Comparison of ENCODE assay signal across 10 cellular contexts in genomic region chr15:42584031-42584765, GRCh38. TPM values are rescaled to one million over a fixed set of nuclear protein-coding genes. Genes with fewer than 3 reads are reported as not detected.
DNase-seq lines count a peak whose midpoint lies in the region; ATAC-seq lines count a peak whose summit lies in the region.
"Had no signal": no experiment of that assay in that cellular context is flagged by ENCODE, and none has a peak within 500 bp of the region (broad histone marks: within the 10 kb centered on the region; RNA-seq: fewer than 3 reads in every experiment).

No MANE protein-coding gene starts in this region.

- no peak overlapping the region for H3K27ac Mint-ChIP-seq in natural killer cell treated with Interleukin-12 subunit alpha and Interleukin-12 subunit beta and Interleukin-15 and Interleukin-18, amount 100 ng/mL, for 72 hours

- H3K9me3 Mint-ChIP-seq in natural killer cell treated with Interleukin-12 subunit alpha and Interleukin-12 subunit beta and Interleukin-15 and Interleukin-18, amount 100 ng/mL, for 72 hours = no peaks in the 10 kb centered on the region

- peak overlapping the region; percentile 76 for H3K27ac ChIP-seq in HUES48 (ENCODE audit: low read depth, low read length)

- peaks cover 21 to 28% of the 10 kb centered on the region in 2 donors for H3K4me1 Mint-ChIP-seq in natural killer cell treated with Interleukin-12 subunit alpha and Interleukin-12 subunit beta and Interleukin-15 and Interleukin-18, amount 100 ng/mL, for 72 hours (ENCODE audit: low read depth in 2 of 2)

- H3K36me3 Mint-ChIP-seq in natural killer cell treated with Interleukin-12 subunit alpha and Interleukin-12 subunit beta and Interleukin-15 and Interleukin-18, amount 100 ng/mL, for 72 hours = peaks cover 4% of the 10 kb centered on the region

- peak overlapping the region; percentile 14; the same call in 1 of the 2 replicates for H3K4me3 ChIP-seq in HUES48 (ENCODE audit: low read depth, low read length)

- peaks cover 31% of the 10 kb centered on the region for H3K4me1 ChIP-seq in HUES48 (ENCODE audit: control insufficient read depth, insufficient read depth, low read length)

- H3K9me3 ChIP-seq in HUES48 (ENCODE audit: control insufficient read depth, insufficient read depth, low read length) = no peaks in the 10 kb centered on the region

- ATAC-seq in natural killer cell treated with Interleukin-12 subunit alpha and Interleukin-12 subunit beta and Interleukin-15 and Interleukin-18, amount 100 ng/mL, for 72 hours = no peak

- H3K27me3 ChIP-seq in HUES48 (ENCODE audit: control insufficient read depth, insufficient read depth, low read length) = peaks cover 21% of the 10 kb centered on the region

- H3K4me3 Mint-ChIP-seq in natural killer cell treated with Interleukin-12 subunit alpha and Interleukin-12 subunit beta and Interleukin-15 and Interleukin-18, amount 100 ng/mL, for 72 hours = no peak overlapping the region

- peak overlapping the region; percentile 30; the same call in 1 of the 2 replicates for H3K9ac ChIP-seq in HUES48 (ENCODE audit: low read depth, low read length)

- H3K27me3 Mint-ChIP-seq in natural killer cell treated with Interleukin-12 subunit alpha and Interleukin-12 subunit beta and Interleukin-15 and Interleukin-18, amount 100 ng/mL, for 72 hours = no peaks in the 10 kb centered on the region

- H3K36me3 ChIP-seq in HUES48 (ENCODE audit: control insufficient read depth, insufficient read depth, low read length) = peaks cover 4% of the 10 kb centered on the region; the same call in 1 of the 2 replicates

- DNase-seq in amniotic epithelial cell (ENCODE audit: low read depth) = peak; percentile 56
- DNase-seq in inferior parietal cortex (ENCODE audit: extremely low spot score) = peak; percentile 70
- peak; percentile 83 for DNase-seq in superior temporal gyrus (ENCODE audit: extremely low spot score)
- no peak for DNase-seq in occipital lobe (lab: John Stamatoyannopoulos, UW)
- no peak for DNase-seq in natural killer cell treated with Interleukin-12 subunit alpha and Interleukin-12 subunit beta and Interleukin-15 and Interleukin-18, amount 100 ng/mL, for 72 hours (ENCODE audit: low spot score)
- no peak for DNase-seq in DMS153 treated with DMSO at 0.1 percent for 48 hours (lab: John Stamatoyannopoulos, UW; ENCODE audit: unreplicated experiment)
- DNase-seq: activated T-cell treated with anti-CD3 and anti-CD28 coated beads, Interleukin-2, amount 50 U/mL, for 1 hour; MV-4-11; T-helper 9 cell had no signal

RNA-seq across cellular contexts. Expression of gene STARD9, which starts 8.8 kb away (rescaled TPM):
- total RNA-seq in occipital lobe = 5.1 TPM
- 10 to 100 TPM in 1 of 2 donors, 1 to 10 TPM in 1; 8.9 to 22.6 TPM for total RNA-seq in natural killer cell treated with Interleukin-12 subunit alpha and Interleukin-12 subunit beta and Interleukin-15 and Interleukin-18, amount 100 ng/mL, for 72 hours

RNA-seq across cellular contexts. Expression of gene HAUS2, which starts 35.6 kb away (rescaled TPM):
- 54.6 TPM for total RNA-seq in occipital lobe
- total RNA-seq in natural killer cell treated with Interleukin-12 subunit alpha and Interleukin-12 subunit beta and Interleukin-15 and Interleukin-18, amount 100 ng/mL, for 72 hours = 10 to 100 TPM; 29.4 to 36.4 TPM

RNA-seq across cellular contexts. Expression of gene LRRC57, which starts 35.6 kb away (rescaled TPM):
- total RNA-seq in occipital lobe = 16.2 TPM
- 10 to 100 TPM; 25.4 to 41.3 TPM for total RNA-seq in natural killer cell treated with Interleukin-12 subunit alpha and Interleukin-12 subunit beta and Interleukin-15 and Interleukin-18, amount 100 ng/mL, for 72 hours

Comparison
In these comparisons a context has a peak if more than half of its experiments do, and no peak if none do; other contexts are left out.
1. DNase-seq: peak in amniotic epithelial cell (single experiment), inferior parietal cortex (single experiment) and superior temporal gyrus (single experiment); none in occipital lobe (single experiment), natural killer cell treated with Interleukin-12 subunit alpha and Interleukin-12 subunit beta and Interleukin-15 and Interleukin-18, amount 100 ng/mL, for 72 hours (single experiment) and DMS153 treated with DMSO at 0.1 percent for 48 hours (single experiment).